8 cellular contexts compared by ENCODE assay signal in genomic region chr3:177427096-177427495, GRCh38.
DNase-seq lines count a peak whose midpoint lies in the region; ATAC-seq and TF ChIP-seq lines count a peak whose summit lies in the region.

No MANE protein-coding gene starts in this region.

- TF ChIP-seq CTCF in GM10248 (IDR thresholded peaks at IDR 0.05; ENCODE audit: control extremely low read depth, extremely low read depth, low read depth, missing control alignments) (no peak), uterus (IDR thresholded peaks at IDR 0.05) (no peak), colonic mucosa (IDR thresholded peaks at IDR 0.05) (no peak), progenitor cell of endocrine pancreas (IDR thresholded peaks at IDR 0.05; ENCODE audit: unreplicated experiment) (no peak), esophagus muscularis mucosa (IDR thresholded peaks at IDR 0.05) (no peak)

- ATAC-seq in GM21576 (IDR thresholded peaks at IDR 0.05; ENCODE audit: unreplicated experiment) = peak; percentile 99

- no peaks in the 10 kb centered on the region for H3K27me3 Mint-ChIP-seq in activated naive CD4-positive, alpha-beta T cell treated with anti-CD3 and anti-CD28 coated beads, Interleukin-2, amount 10 ng/mL, durations not matched to agents 7 days and 5 days
- H3K27me3 Mint-ChIP-seq in progenitor cell of endocrine pancreas = no peaks in the 10 kb centered on the region

- H3K9me3 Mint-ChIP-seq in activated naive CD4-positive, alpha-beta T cell treated with anti-CD3 and anti-CD28 coated beads, Interleukin-2, amount 10 ng/mL, durations not matched to agents 7 days and 5 days = no peaks in the 10 kb centered on the region
- H3K9me3 Mint-ChIP-seq in progenitor cell of endocrine pancreas (ENCODE audit: low read depth) = no peaks in the 10 kb centered on the region

- H3K4me3 ChIP-seq in uterus (no peak overlapping the region), colonic mucosa (no peak overlapping the region), esophagus muscularis mucosa (no peak overlapping the region)

- H3K4me1 ChIP-seq in uterus = peaks cover 0 to 6% of the 10 kb centered on the region in 2 donors
- no peaks in the 10 kb centered on the region for H3K4me1 ChIP-seq in colonic mucosa
- H3K4me1 ChIP-seq in esophagus muscularis mucosa = peaks cover 0 to 15% (median 2%) of the 10 kb centered on the region in 4 donors

- H3K4me3 Mint-ChIP-seq in activated naive CD4-positive, alpha-beta T cell treated with anti-CD3 and anti-CD28 coated beads, Interleukin-2, amount 10 ng/mL, durations not matched to agents 7 days and 5 days = peak overlapping the region; percentile 2
- no peak overlapping the region for H3K4me3 Mint-ChIP-seq in progenitor cell of endocrine pancreas (ENCODE audit: low read depth)

- H3K36me3 ChIP-seq in uterus = no peaks in the 10 kb centered on the region
- H3K36me3 ChIP-seq in colonic mucosa = no peaks in the 10 kb centered on the region
- no peaks in the 10 kb centered on the region for H3K36me3 ChIP-seq in esophagus muscularis mucosa

- H3K27ac ChIP-seq in uterus (peak overlapping the region; percentile 15 to 45), colonic mucosa (no peak overlapping the region), esophagus muscularis mucosa (replicated peaks in 1 of 4) (no peak overlapping the region)

- H3K36me3 Mint-ChIP-seq in activated naive CD4-positive, alpha-beta T cell treated with anti-CD3 and anti-CD28 coated beads, Interleukin-2, amount 10 ng/mL, durations not matched to agents 7 days and 5 days = peaks cover 1% of the 10 kb centered on the region
- H3K36me3 Mint-ChIP-seq in progenitor cell of endocrine pancreas (ENCODE audit: insufficient read depth) = no peaks in the 10 kb centered on the region

- no peak overlapping the region for H3K9ac ChIP-seq in colonic mucosa (ENCODE audit: low read depth in 2 of 2, low read length in 2 of 2)

- TF ChIP-seq POLR2A in uterus (IDR thresholded peaks at IDR 0.05) (no peak), esophagus muscularis mucosa (IDR thresholded peaks at IDR 0.05; ENCODE audit: low read depth) (no peak)

- peaks cover 27% of the 10 kb centered on the region for H3K4me1 Mint-ChIP-seq in activated naive CD4-positive, alpha-beta T cell treated with anti-CD3 and anti-CD28 coated beads, Interleukin-2, amount 10 ng/mL, durations not matched to agents 7 days and 5 days
- H3K4me1 Mint-ChIP-seq in progenitor cell of endocrine pancreas (ENCODE audit: low read depth) = peaks cover 25% of the 10 kb centered on the region

- peak overlapping the region; percentile 75 for H3K27ac Mint-ChIP-seq in activated naive CD4-positive, alpha-beta T cell treated with anti-CD3 and anti-CD28 coated beads, Interleukin-2, amount 10 ng/mL, durations not matched to agents 7 days and 5 days
- H3K27ac Mint-ChIP-seq in progenitor cell of endocrine pancreas = no peak overlapping the region

- POLR2A ChIA-PET in GM10248 (lab: Yijun Ruan, JAX) = no interaction called here

- H3K27me3 ChIP-seq in uterus = no peaks in the 10 kb centered on the region
- H3K27me3 ChIP-seq in colonic mucosa = no peaks in the 10 kb centered on the region
- no peaks in the 10 kb centered on the region for H3K27me3 ChIP-seq in esophagus muscularis mucosa

- intact Hi-C loops in uterus (cut with DNase I; ENCODE audit: low total_unique reads) = no loop called here
- intact Hi-C loops in colonic mucosa (cut with DNase I) = no loop called here
- intact Hi-C loops in esophagus muscularis mucosa (cut with DNase I) = loop anchor here (5.0 kb wide), 1 partner anchor 50 kb away; no protein-coding TSS in a partner anchor

- TF ChIP-seq EP300 in esophagus muscularis mucosa (IDR thresholded peaks at IDR 0.05) = no peak

- H3K9me3 ChIP-seq in uterus (no peaks in the 10 kb centered on the region), colonic mucosa (no peaks in the 10 kb centered on the region), esophagus muscularis mucosa (no peaks in the 10 kb centered on the region)

- 78% methylated on average over 7 of the region's 7 CpGs for WGBS in esophagus muscularis mucosa

- CTCF ChIA-PET in GM10248 (lab: Yijun Ruan, JAX) = interaction anchor here (1.2 to 1.6 kb wide), 2 partner anchors 9 to 12 kb away, joined by 3 read pairs; no protein-coding TSS in a partner anchor
- CTCF ChIA-PET in activated naive CD4-positive, alpha-beta T cell treated with anti-CD3 and anti-CD28 coated beads, Interleukin-2, amount 10 ng/mL, durations not matched to agents 7 days and 5 days (lab: Charles Lee) = interaction anchor here (0.6 to 0.7 kb wide), 2 partner anchors 38 to 281 kb away, joined by 3 to 4 read pairs; no protein-coding TSS in a partner anchor

- DNase-seq in GM10248 (ENCODE audit: extremely low spot score) (peak; percentile 73), M059J (ENCODE audit: low read depth) (peak; percentile 23), uterus (no peak), colonic mucosa (no peak), progenitor cell of endocrine pancreas (ENCODE audit: low spot score, unreplicated experiment) (no peak), esophagus muscularis mucosa (ENCODE audit: extremely low spot score) (no peak)
- DNase-seq in activated naive CD4-positive, alpha-beta T cell treated with anti-CD3 and anti-CD28 coated beads, Interleukin-2, amount 10 ng/mL, durations not matched to agents 7 days and 5 days = peak; percentile 68

Comparison
In these comparisons a context has a peak if more than half of its experiments do, and no peak if none do; other contexts are left out.
1. DNase-seq: peak in GM10248 (single experiment), M059J (single experiment) and activated naive CD4-positive, alpha-beta T cell treated with anti-CD3 and anti-CD28 coated beads, Interleukin-2, amount 10 ng/mL, durations not matched to agents 7 days and 5 days (single experiment); none in uterus (0 of 2), colonic mucosa (single experiment), progenitor cell of endocrine pancreas (single experiment) and esophagus muscularis mucosa (single experiment).
2. H3K27ac ChIP-seq: peak in uterus (2 of 2); none in colonic mucosa (single experiment) and esophagus muscularis mucosa (0 of 4).